ENCODE assay signal across 21 cellular contexts in the genomic region with DNA sequence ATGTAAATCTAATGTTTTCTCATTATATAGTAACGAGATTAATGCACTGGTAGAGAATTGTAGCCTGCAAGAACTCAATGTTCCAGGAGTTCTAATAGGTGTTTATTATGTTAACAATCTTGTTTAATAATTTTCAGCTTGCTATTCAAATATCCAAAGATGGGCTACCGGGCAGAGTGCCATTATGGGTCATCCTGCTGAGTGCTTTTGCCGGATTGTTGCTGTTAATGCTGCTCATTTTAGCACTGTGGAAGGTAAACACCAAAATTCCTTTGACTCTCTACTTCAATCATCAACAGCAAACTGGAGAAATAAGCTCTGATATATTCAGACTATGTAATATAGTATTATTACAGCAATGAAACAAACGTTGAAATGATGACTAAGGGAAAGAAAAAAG. TPM values are rescaled to one million over a fixed set of nuclear protein-coding genes. Genes with fewer than 3 reads are reported as not detected.
DNase-seq lines count a peak whose midpoint lies in the region; ATAC-seq and TF ChIP-seq lines count a peak whose summit lies in the region.
"Had no signal": no experiment of that assay in that cellular context is flagged by ENCODE, and none has a peak within 500 bp of the region (broad histone marks: within the 10 kb centered on the region; RNA-seq: fewer than 3 reads in every experiment).

No MANE protein-coding gene starts in this region.

- no peak for TF ChIP-seq RAD21 in SK-N-SH (IDR thresholded peaks at IDR 0.05; ENCODE audit: low read length)

- H3F3A ChIP-seq in SK-N-SH (replicated peaks; ENCODE audit: insufficient read depth), result peaks cover 24% of the 10 kb centered on the region

- no peak overlapping the region for H3K4me3 Mint-ChIP-seq in MCF 10A (ENCODE audit: unreplicated experiment)
- H3K4me3 Mint-ChIP-seq in activated CD8-positive, alpha-beta T cell treated with anti-CD3 and anti-CD28 coated beads, Interleukin-2, amount 10 ng/mL, durations not matched to agents 7 days and 5 days, result no peak overlapping the region
- H3K4me3 Mint-ChIP-seq: activated B cell treated with CpG ODN at 0.5 μM for 24 hours; activated CD8-positive, alpha-beta T cell treated with anti-CD3 and anti-CD28 coated beads for 36 hours had no signal

- H3K36me3 Mint-ChIP-seq in MCF 10A (ENCODE audit: insufficient read depth, unreplicated experiment), result no peaks in the 10 kb centered on the region
- H3K36me3 Mint-ChIP-seq in activated CD8-positive, alpha-beta T cell treated with anti-CD3 and anti-CD28 coated beads, Interleukin-2, amount 10 ng/mL, durations not matched to agents 7 days and 5 days (ENCODE audit: low read depth), result peaks cover 2% of the 10 kb centered on the region

- H4K20me1 ChIP-seq in SK-N-SH (ENCODE audit: insufficient read depth), result no peaks in the 10 kb centered on the region

- ATAC-seq in SK-N-SH treated with all-trans-retinoic acid at 6 μM for 48 hours (no peak), GM18505 (IDR thresholded peaks at IDR 0.05; ENCODE audit: unreplicated experiment) (no peak)
- no peak for ATAC-seq in activated CD8-positive, alpha-beta T cell treated with anti-CD3 and anti-CD28 coated beads, Interleukin-2, amount 10 ng/mL, durations not matched to agents 7 days and 5 days
- ATAC-seq: activated CD8-positive, alpha-beta T cell treated with anti-CD3 and anti-CD28 coated beads for 36 hours; upper lobe of right lung had no signal

- no peak for TF ChIP-seq POLR2A in GM18505 (IDR thresholded peaks at IDR 0.05; ENCODE audit: borderline replicate concordance, extremely low read depth, insufficient read depth, insufficient read length)

- H3K9ac ChIP-seq in SK-N-SH, result peak overlapping the region; percentile 7; the same call in 1 of the 2 replicates

- no peak for TF ChIP-seq CTCF in SK-N-SH (IDR thresholded peaks at IDR 0.05)
- TF ChIP-seq CTCF in astrocyte of the spinal cord (IDR thresholded peaks at IDR 0.05; ENCODE audit: low read depth, low read length), result no peak
- TF ChIP-seq CTCF in MCF 10A (IDR thresholded peaks at IDR 0.05; ENCODE audit: unreplicated experiment), result no peak

- no peaks in the 10 kb centered on the region for H3K9me3 Mint-ChIP-seq in MCF 10A (ENCODE audit: unreplicated experiment)
- no peaks in the 10 kb centered on the region for H3K9me3 Mint-ChIP-seq in activated CD8-positive, alpha-beta T cell treated with anti-CD3 and anti-CD28 coated beads, Interleukin-2, amount 10 ng/mL, durations not matched to agents 7 days and 5 days (ENCODE audit: insufficient read depth)
- H3K9me3 Mint-ChIP-seq: activated B cell treated with CpG ODN at 0.5 μM for 24 hours; activated CD8-positive, alpha-beta T cell treated with anti-CD3 and anti-CD28 coated beads for 36 hours had no signal

- WGBS in SK-N-SH (ENCODE audit: low lambda C conversion rate), result 50% methylated on average over 4 of the region's 4 CpGs

- peaks cover 26 to 27% of the 10 kb centered on the region in 2 experiments for H3K4me1 ChIP-seq in SK-N-SH (ENCODE audit: control insufficient read depth in 1 of 2, insufficient read depth in 2 of 2, low read depth in 1 of 2, low read length in 1 of 2)

- CTCF ChIA-PET in SK-N-SH (lab: Yijun Ruan, JAX), result interaction anchor here (2.4 to 5.8 kb wide), 4 partner anchors 9 to 175 kb away, joined by 9 to 79 read pairs (median 15); no protein-coding TSS in a partner anchor
- CTCF ChIA-PET in MCF 10A (lab: Yijun Ruan, JAX), result interaction anchor here (0.9 to 9.6 kb wide), 13 partner anchors 17 to 1287 kb away, joined by 3 to 248 read pairs (median 20); a partner anchor contains a TSS
- CTCF ChIA-PET in activated CD8-positive, alpha-beta T cell treated with anti-CD3 and anti-CD28 coated beads, Interleukin-2, amount 10 ng/mL, durations not matched to agents 7 days and 5 days (lab: Charles Lee), result interaction anchor here (1.2 to 11.5 kb wide), 10 partner anchors 10 to 1281 kb away, joined by 3 to 282 read pairs (median 10); a partner anchor contains a TSS

- H3K27ac Mint-ChIP-seq in MCF 10A (ENCODE audit: low read depth, unreplicated experiment), result no peak overlapping the region
- no peak overlapping the region for H3K27ac Mint-ChIP-seq in activated CD8-positive, alpha-beta T cell treated with anti-CD3 and anti-CD28 coated beads, Interleukin-2, amount 10 ng/mL, durations not matched to agents 7 days and 5 days
- H3K27ac Mint-ChIP-seq: activated B cell treated with CpG ODN at 0.5 μM for 24 hours; activated CD8-positive, alpha-beta T cell treated with anti-CD3 and anti-CD28 coated beads for 36 hours had no signal

- no peaks in the 10 kb centered on the region for H3K9me2 ChIP-seq in SK-N-SH

- peak overlapping the region; percentile 81 for H3K4me2 ChIP-seq in SK-N-SH

- H3K4me3 ChIP-seq in SK-N-SH (ENCODE audit: low read depth in 2 of 2, low read length in 1 of 2) (no peak overlapping the region), astrocyte of the spinal cord (ENCODE audit: low read depth, low read length) (no peak overlapping the region)
- H3K4me3 ChIP-seq: SJCRH30, upper lobe of right lung had no signal

- no peaks in the 10 kb centered on the region for H3K27me3 Mint-ChIP-seq in MCF 10A (ENCODE audit: insufficient read depth, unreplicated experiment)
- H3K27me3 Mint-ChIP-seq in activated CD8-positive, alpha-beta T cell treated with anti-CD3 and anti-CD28 coated beads, Interleukin-2, amount 10 ng/mL, durations not matched to agents 7 days and 5 days (ENCODE audit: low read depth), result no peaks in the 10 kb centered on the region
- H3K27me3 Mint-ChIP-seq: activated CD8-positive, alpha-beta T cell treated with anti-CD3 and anti-CD28 coated beads for 36 hours had no signal

- POLR2A ChIA-PET in SK-N-SH (lab: Yijun Ruan, JAX) (no interaction called here), MCF 10A (lab: Yijun Ruan, JAX) (interaction anchor here (1.2 to 5.7 kb wide), 5 partner anchors 42 to 162 kb away, joined by 3 to 102 read pairs (median 17); a partner anchor contains a TSS)
- POLR2A ChIA-PET in activated CD8-positive, alpha-beta T cell treated with anti-CD3 and anti-CD28 coated beads, Interleukin-2, amount 10 ng/mL, durations not matched to agents 7 days and 5 days (lab: Charles Lee), result no interaction called here

- in situ Hi-C loops in astrocyte of the spinal cord (cut with HindIII; ENCODE audit: low sequenced_read_pairs), result no loop called here

- H3K27me3 ChIP-seq in SK-N-SH (ENCODE audit: insufficient read depth), result no peaks in the 10 kb centered on the region
- H3K27me3 ChIP-seq: SJCRH30, upper lobe of right lung had no signal

- H3K36me3 ChIP-seq in SK-N-SH (replicated peaks in 1 of 2; ENCODE audit: control insufficient read depth in 1 of 2, insufficient read depth in 2 of 2, low read length in 1 of 2), result peaks cover 3 to 6% of the 10 kb centered on the region in 2 experiments
- H3K36me3 ChIP-seq: SJCRH30 had no signal

- no peaks in the 10 kb centered on the region for H3K9me3 ChIP-seq in SK-N-SH
- H3K9me3 ChIP-seq: upper lobe of right lung had no signal

- DNase-seq in SK-N-SH, result no peak
- peak; percentile 52 for DNase-seq in astrocyte of the spinal cord (ENCODE audit: low read depth, low spot score)
- peak; percentile 81 for DNase-seq in iris pigment epithelial cell (ENCODE audit: low read depth)
- DNase-seq in MCF 10A (ENCODE audit: unreplicated experiment), result no peak
- DNase-seq in activated CD8-positive, alpha-beta T cell treated with anti-CD3 and anti-CD28 coated beads, Interleukin-2, amount 10 ng/mL, durations not matched to agents 7 days and 5 days, result no peak
- DNase-seq in NOMO-1 (lab: John Stamatoyannopoulos, UW; ENCODE audit: unreplicated experiment in 2 of 2), result no peak
- DNase-seq: activated B cell treated with CpG ODN at 0.5 μM for 24 hours; activated CD8-positive, alpha-beta T cell treated with anti-CD3 and anti-CD28 coated beads for 36 hours; activated naive CD4-positive, alpha-beta T cell treated with Interleukin-2 at 50 U/mL for 16 hours; activated T-cell treated with anti-CD3 and anti-CD28 coated beads, Interleukin-2, amount 50 U/mL, for 1 hour; amniotic stem cell; Calu3; EL; midbrain; NCI-H1436; NCI-H2171 treated with DMSO at 0.1 percent for 48 hours; NCI-H69; SJCRH30; upper lobe of right lung had no signal

- H3K79me2 ChIP-seq in SK-N-SH (ENCODE audit: insufficient read depth), result no peaks in the 10 kb centered on the region

- intact Hi-C loops in MCF 10A (cut with micrococcal nuclease), result no loop called here

- H2AFZ ChIP-seq in SK-N-SH (ENCODE audit: low read depth), result no peak overlapping the region; the same call in 1 of the 2 replicates

- peak overlapping the region; percentile 43 to 81 for H3K27ac ChIP-seq in SK-N-SH (ENCODE audit: low read depth in 2 of 2, low read length in 1 of 2)
- H3K27ac ChIP-seq: upper lobe of right lung had no signal

- H3K4me1 Mint-ChIP-seq in MCF 10A (ENCODE audit: insufficient read depth, unreplicated experiment), result peaks cover 22% of the 10 kb centered on the region
- H3K4me1 Mint-ChIP-seq in activated CD8-positive, alpha-beta T cell treated with anti-CD3 and anti-CD28 coated beads, Interleukin-2, amount 10 ng/mL, durations not matched to agents 7 days and 5 days (ENCODE audit: low read depth), result peaks cover 38% of the 10 kb centered on the region

- no peak for TF ChIP-seq EP300 in SK-N-SH (IDR thresholded peaks at IDR 0.05; ENCODE audit: borderline replicate concordance in 1 of 2, low read depth in 1 of 2, low read length in 1 of 2)

- no TSS peak for BruUV-seq in MCF 10A (replicated peaks; lab: Mats Ljungman, UMichigan)

TF ChIP-seq in SK-N-SH, 30 proteins besides CTCF, POLR2A, EP300 and RAD21 (continues in another document):
- no peak for TF ChIP-seq FOXJ3 (CRISPR knock-in tag; IDR thresholded peaks at IDR 0.05)

TF ChIP-seq in SK-N-SH treated with all-trans-retinoic acid at 6 μM for 48 hours, 23 proteins besides CTCF, POLR2A, EP300 and RAD21 (continues in another document):
- no peak for TF ChIP-seq ARNTL (CRISPR knock-in tag; IDR thresholded peaks at IDR 0.05; ENCODE audit: borderline replicate concordance, low read depth)
- no peak for TF ChIP-seq OSR1 (CRISPR knock-in tag; IDR thresholded peaks at IDR 0.05)
- TF ChIP-seq CSDC2 (CRISPR knock-in tag; IDR thresholded peaks at IDR 0.05), result no peak
- TF ChIP-seq, protein P1, sequence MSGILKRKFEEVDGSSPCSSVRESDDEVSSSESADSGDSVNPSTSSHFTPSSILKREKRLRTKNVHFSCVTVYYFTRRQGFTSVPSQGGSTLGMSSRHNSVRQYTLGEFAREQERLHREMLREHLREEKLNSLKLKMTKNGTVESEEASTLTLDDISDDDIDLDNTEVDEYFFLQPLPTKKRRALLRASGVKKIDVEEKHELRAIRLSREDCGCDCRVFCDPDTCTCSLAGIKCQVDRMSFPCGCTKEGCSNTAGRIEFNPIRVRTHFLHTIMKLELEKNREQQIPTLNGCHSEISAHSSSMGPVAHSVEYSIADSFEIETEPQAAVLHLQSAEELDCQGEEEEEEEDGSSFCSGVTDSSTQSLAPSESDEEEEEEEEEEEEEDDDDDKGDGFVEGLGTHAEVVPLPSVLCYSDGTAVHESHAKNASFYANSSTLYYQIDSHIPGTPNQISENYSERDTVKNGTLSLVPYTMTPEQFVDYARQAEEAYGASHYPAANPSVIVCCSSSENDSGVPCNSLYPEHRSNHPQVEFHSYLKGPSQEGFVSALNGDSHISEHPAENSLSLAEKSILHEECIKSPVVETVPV (CRISPR knock-in tag; IDR thresholded peaks at IDR 0.05), result no peak

RNA-seq across cellular contexts. Expression of a gene that starts 41.9 kb away (rescaled TPM):
- polyA plus RNA-seq in SK-N-SH (2012; rRNA removed), result 38.2 and 52.1 TPM in 2 replicates
- polyA plus RNA-seq in SK-N-SH (2012; cell fraction: cytosol; rRNA removed), result 47.1 and 52.1 TPM in 2 replicates
- 24.2 and 48.6 TPM in 2 replicates for polyA plus RNA-seq in SK-N-SH (2012; cell fraction: nucleus; rRNA removed)
- 14.1 and 16.8 TPM in 2 replicates for total RNA-seq in MCF 10A (2022)
- total RNA-seq in activated CD8-positive, alpha-beta T cell treated with anti-CD3 and anti-CD28 coated beads, Interleukin-2, amount 10 ng/mL, durations not matched to agents 7 days and 5 days, result 1 to 10 TPM; 4.3 to 4.8 TPM

Comparison
In these comparisons a context has a peak if more than half of its experiments do, and no peak if none do; other contexts are left out.
1. DNase-seq: peak in astrocyte of the spinal cord (single experiment) and iris pigment epithelial cell (single experiment); none in SK-N-SH (single experiment), MCF 10A (single experiment), activated CD8-positive, alpha-beta T cell treated with anti-CD3 and anti-CD28 coated beads, Interleukin-2, amount 10 ng/mL, durations not matched to agents 7 days and 5 days (single experiment) and NOMO-1 (0 of 2).